1 cellular context compared by ENCODE assay signal in genomic region chr16:80417706-80418105, GRCh38.
TF ChIP-seq lines count a peak whose summit lies in the region.

No MANE protein-coding gene starts in this region.

TF ChIP-seq in WTC11, 78 proteins besides CTCF, POLR2A, EP300 and RAD21 (continued from another document):
- TF ChIP-seq USF1 (CRISPR knock-in tag; IDR thresholded peaks at IDR 0.05): no peak
- TF ChIP-seq HMGA2 (CRISPR knock-in tag; IDR thresholded peaks at IDR 0.05): no peak
